ENCODE assay signal across 8 cellular contexts in the genomic region with DNA sequence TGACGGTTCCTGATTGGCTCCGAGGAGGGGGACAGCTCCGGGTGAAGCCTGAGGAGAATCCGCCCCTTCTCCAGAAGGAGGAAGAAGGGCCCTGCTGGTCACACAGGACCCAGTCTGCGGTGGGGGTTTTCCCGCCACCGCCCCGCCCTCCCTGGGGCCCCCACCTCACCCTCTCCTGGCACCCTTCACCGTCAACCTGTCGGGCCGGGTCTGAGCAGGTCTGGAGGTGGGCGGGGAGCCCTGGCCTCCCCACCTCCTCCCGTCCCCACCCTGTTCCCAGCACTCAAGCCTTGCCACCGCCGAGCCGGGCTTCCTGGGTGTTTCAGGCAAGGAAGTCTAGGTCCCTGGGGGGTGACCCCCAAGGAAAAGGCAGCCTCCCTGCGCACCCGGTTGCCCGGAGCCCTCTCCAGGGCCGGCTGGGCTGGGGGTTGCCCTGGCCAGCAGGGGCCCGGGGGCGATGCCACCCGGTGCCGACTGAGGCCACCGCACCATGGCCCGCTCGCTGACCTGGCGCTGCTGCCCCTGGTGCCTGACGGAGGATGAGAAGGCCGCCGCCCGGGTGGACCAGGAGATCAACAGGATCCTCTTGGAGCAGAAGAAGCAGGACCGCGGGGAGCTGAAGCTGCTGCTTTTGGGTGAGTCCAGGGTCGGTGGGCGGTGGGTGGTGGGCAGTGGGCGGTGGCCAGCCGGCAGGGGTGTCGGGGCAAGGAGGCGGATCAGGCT. TPM values are rescaled to one million over a fixed set of nuclear protein-coding genes. Genes with fewer than 3 reads are reported as not detected.
DNase-seq lines count a peak whose midpoint lies in the region; ATAC-seq, FAIRE-seq and TF ChIP-seq lines count a peak whose summit lies in the region.

GNA15 (plus strand) TSS at position 73 of the 723 bp plus-strand sequence; CDS start at position 491, 418 bp downstream.

- TF ChIP-seq POLR2A in endothelial cell of umbilical vein (IDR thresholded peaks at IDR 0.05; ENCODE audit: low read depth, low read length) = no peak

- no peak within 1 kb of the TSS for H3K4me2 ChIP-seq in endothelial cell of umbilical vein (ENCODE audit: insufficient read depth, low read length)

- dilution Hi-C loops in endothelial cell of umbilical vein (cut with MboI; ENCODE audit: extremely low pct_ligation_motif_present, low sequenced_read_pairs) = no loop called here

- no peak within 1 kb of the TSS for H3K27ac ChIP-seq in endothelial cell of umbilical vein (ENCODE audit: insufficient read depth, low read depth, low read length)

- peak within 1 kb of the TSS; percentile 96 for H3K4me3 Mint-ChIP-seq in T-helper 2 cell treated with Interferon-gamma antibody and Interleukin-4, amounts not matched to agents 5 μg/mL and 100 μg/mL, for 36 hours

- no peaks in the 10 kb centered on the region for H3K36me3 ChIP-seq in endothelial cell of umbilical vein (ENCODE audit: control insufficient read depth in 2 of 2, extremely low read depth in 1 of 2, insufficient read depth in 2 of 2, low read length in 2 of 2)

- POLR2A ChIA-PET in endothelial cell of umbilical vein (lab: Charles Lee) = no interaction called here

- H3K9me1 ChIP-seq in endothelial cell of umbilical vein (replicated peaks; ENCODE audit: control insufficient read depth, extremely low read depth, insufficient read depth, low read length) = no peaks in the 10 kb centered on the region

- no peak within 1 kb of the TSS for H3K4me3 ChIP-seq in endothelial cell of umbilical vein (replicated peaks in 1 of 3; ENCODE audit: insufficient read depth in 1 of 3, low read depth in 1 of 3, low read length in 3 of 3)

- TF ChIP-seq CTCF in GM20000 (IDR thresholded peaks at IDR 0.05; ENCODE audit: extremely low read depth, missing control alignments) (no peak), endothelial cell of umbilical vein (IDR thresholded peaks at IDR 0.05; ENCODE audit: extremely low read depth in 1 of 2, insufficient read depth in 1 of 2, low read depth in 1 of 2, low read length in 2 of 2) (no peak)

- intact Hi-C loops in endothelial cell of umbilical vein (cut with micrococcal nuclease) = no loop called here

- no TSS peak for BruUV-seq in endothelial cell of umbilical vein (replicated peaks; lab: Mats Ljungman, UMichigan)

- H4K20me1 ChIP-seq in endothelial cell of umbilical vein (replicated peaks; ENCODE audit: control insufficient read depth, extremely low read depth, insufficient read depth, low read length) = no peaks in the 10 kb centered on the region

- H3K27me3 ChIP-seq in endothelial cell of umbilical vein (ENCODE audit: control insufficient read depth in 2 of 2, insufficient read depth in 2 of 2, low read length in 2 of 2) = no peaks in the 10 kb centered on the region

- H3K9me3 ChIP-seq in endothelial cell of umbilical vein (replicated peaks; ENCODE audit: control insufficient read depth, insufficient read depth, low read length) = no peaks in the 10 kb centered on the region

- FAIRE-seq in endothelial cell of umbilical vein (lab: Jason Lieb, UNC) = no peak

- H3K36me3 Mint-ChIP-seq in T-helper 2 cell treated with Interferon-gamma antibody and Interleukin-4, amounts not matched to agents 5 μg/mL and 100 μg/mL, for 36 hours (ENCODE audit: low read depth) = peaks cover 25% of the 10 kb centered on the region

- no peaks in the 10 kb centered on the region for H3K9me3 Mint-ChIP-seq in T-helper 2 cell treated with Interferon-gamma antibody and Interleukin-4, amounts not matched to agents 5 μg/mL and 100 μg/mL, for 36 hours

- H3K27me3 Mint-ChIP-seq in T-helper 2 cell treated with Interferon-gamma antibody and Interleukin-4, amounts not matched to agents 5 μg/mL and 100 μg/mL, for 36 hours (ENCODE audit: low read depth) = no peaks in the 10 kb centered on the region

- H2AFZ ChIP-seq in endothelial cell of umbilical vein (ENCODE audit: low read depth, low read length) = peak within 1 kb of the TSS; percentile 27

- H3K27ac Mint-ChIP-seq in T-helper 2 cell treated with Interferon-gamma antibody and Interleukin-4, amounts not matched to agents 5 μg/mL and 100 μg/mL, for 36 hours = peak within 1 kb of the TSS; percentile 78

- H3K4me1 Mint-ChIP-seq in T-helper 2 cell treated with Interferon-gamma antibody and Interleukin-4, amounts not matched to agents 5 μg/mL and 100 μg/mL, for 36 hours (ENCODE audit: low read depth) = peaks cover 43% of the 10 kb centered on the region

- no peaks in the 10 kb centered on the region for H3K79me2 ChIP-seq in endothelial cell of umbilical vein (ENCODE audit: control insufficient read depth, insufficient read depth, low read length)

- H3K9ac ChIP-seq in endothelial cell of umbilical vein (replicated peaks; ENCODE audit: extremely low read depth, insufficient read depth, low read length) = no peak within 1 kb of the TSS

- DNase-seq in GM20000 (ENCODE audit: low spot score) = peak; percentile 83
- DNase-seq in T-helper 2 cell treated with Interferon-gamma antibody and Interleukin-4, amounts not matched to agents 5 μg/mL and 100 μg/mL, for 36 hours (ENCODE audit: low spot score) = peak; percentile 61
- DNase-seq in endothelial cell of umbilical vein (ENCODE audit: low read depth, low spot score) = no peak
- peak; percentile 21 to 32 for DNase-seq in stimulated activated CD4-positive, alpha-beta T cell treated with anti-CD3 and anti-CD28 coated beads, Interleukin-2, amount 100 ng/mL, for 48 hours
- no peak for DNase-seq in NCI-H2107 treated with DMSO at 0.1 percent for 48 hours (lab: John Stamatoyannopoulos, UW; ENCODE audit: unreplicated experiment)
- DNase-seq in NCI-H526 treated with DMSO at 0.1 percent for 48 hours (lab: John Stamatoyannopoulos, UW) = no peak

- ATAC-seq in GM19467 (IDR thresholded peaks at IDR 0.05; ENCODE audit: unreplicated experiment) = no peak
- no peak for ATAC-seq in GM21360 (IDR thresholded peaks at IDR 0.05; ENCODE audit: unreplicated experiment)

- H3K4me1 ChIP-seq in endothelial cell of umbilical vein (ENCODE audit: control insufficient read depth, extremely low read depth, insufficient read depth, low read length) = peaks cover 9% of the 10 kb centered on the region

- CTCF ChIA-PET in endothelial cell of umbilical vein (lab: Charles Lee) = interaction anchor here (1.3 to 3.1 kb wide), 2 partner anchors 7 to 32 kb away, joined by 3 to 27 read pairs; no protein-coding TSS in a partner anchor

TF ChIP-seq in endothelial cell of umbilical vein, 7 proteins besides CTCF, POLR2A, EP300 and RAD21:
- TF ChIP-seq EZH2 (IDR thresholded peaks at IDR 0.05; ENCODE audit: borderline replicate concordance, low read depth, low read length, severe bottlenecking) = no peak
- no peak for TF ChIP-seq MYC (IDR thresholded peaks at IDR 0.05; ENCODE audit: low read depth, low read length)
- TF ChIP-seq JUN (IDR thresholded peaks at IDR 0.05; ENCODE audit: borderline replicate concordance, insufficient read depth, insufficient read length, low read depth) = no peak
- TF ChIP-seq FOS (IDR thresholded peaks at IDR 0.05; ENCODE audit: borderline replicate concordance, insufficient read depth, low read length) = no peak
- no peak for TF ChIP-seq POLR2AphosphoS5 (IDR thresholded peaks at IDR 0.05; ENCODE audit: insufficient read depth, low read depth, low read length)
- TF ChIP-seq GATA2 (IDR thresholded peaks at IDR 0.05; ENCODE audit: insufficient read depth, insufficient read length, low read depth, low read length) = no peak
- TF ChIP-seq, protein P1, sequence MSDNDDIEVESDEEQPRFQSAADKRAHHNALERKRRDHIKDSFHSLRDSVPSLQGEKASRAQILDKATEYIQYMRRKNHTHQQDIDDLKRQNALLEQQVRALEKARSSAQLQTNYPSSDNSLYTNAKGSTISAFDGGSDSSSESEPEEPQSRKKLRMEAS (IDR thresholded peaks at IDR 0.05; ENCODE audit: insufficient read depth, insufficient read length) = no peak

RNA-seq across cellular contexts. Expression of gene GNA15, which starts in this region (rescaled TPM):
- total RNA-seq in endothelial cell of umbilical vein = not detected in 2 replicates
- 0.10 and 0.17 TPM in 2 replicates for polyA plus RNA-seq in endothelial cell of umbilical vein
- 0.15 and 0.20 TPM in 2 replicates for polyA plus RNA-seq in endothelial cell of umbilical vein (2011; cell fraction: cytosol; rRNA removed)
- polyA plus RNA-seq in endothelial cell of umbilical vein (2011; cell fraction: nucleus; rRNA removed) = 0.25 and 0.36 TPM in 2 replicates
- 0.20 and 0.24 TPM in 2 replicates for polyA plus RNA-seq in endothelial cell of umbilical vein (2012)
- polyA minus RNA-seq in endothelial cell of umbilical vein = not detected in 2 replicates
- 0.92 TPM for polyA minus RNA-seq in endothelial cell of umbilical vein (2011; cell fraction: cytosol; rRNA and poly(A)+ RNA removed)
- 0.34 and 0.48 TPM in 2 replicates for polyA minus RNA-seq in endothelial cell of umbilical vein (2011; cell fraction: nucleus; rRNA and poly(A)+ RNA removed)

Comparison
In these comparisons a context has a peak if more than half of its experiments do, and no peak if none do; other contexts are left out.
1. DNase-seq: peak in GM20000 (single experiment), T-helper 2 cell treated with Interferon-gamma antibody and Interleukin-4, amounts not matched to agents 5 μg/mL and 100 μg/mL, for 36 hours (single experiment) and stimulated activated CD4-positive, alpha-beta T cell treated with anti-CD3 and anti-CD28 coated beads, Interleukin-2, amount 100 ng/mL, for 48 hours (2 of 2); none in endothelial cell of umbilical vein (single experiment), NCI-H2107 treated with DMSO at 0.1 percent for 48 hours (single experiment) and NCI-H526 treated with DMSO at 0.1 percent for 48 hours (single experiment).